11 cellular contexts compared by ENCODE assay signal in the genomic region with DNA sequence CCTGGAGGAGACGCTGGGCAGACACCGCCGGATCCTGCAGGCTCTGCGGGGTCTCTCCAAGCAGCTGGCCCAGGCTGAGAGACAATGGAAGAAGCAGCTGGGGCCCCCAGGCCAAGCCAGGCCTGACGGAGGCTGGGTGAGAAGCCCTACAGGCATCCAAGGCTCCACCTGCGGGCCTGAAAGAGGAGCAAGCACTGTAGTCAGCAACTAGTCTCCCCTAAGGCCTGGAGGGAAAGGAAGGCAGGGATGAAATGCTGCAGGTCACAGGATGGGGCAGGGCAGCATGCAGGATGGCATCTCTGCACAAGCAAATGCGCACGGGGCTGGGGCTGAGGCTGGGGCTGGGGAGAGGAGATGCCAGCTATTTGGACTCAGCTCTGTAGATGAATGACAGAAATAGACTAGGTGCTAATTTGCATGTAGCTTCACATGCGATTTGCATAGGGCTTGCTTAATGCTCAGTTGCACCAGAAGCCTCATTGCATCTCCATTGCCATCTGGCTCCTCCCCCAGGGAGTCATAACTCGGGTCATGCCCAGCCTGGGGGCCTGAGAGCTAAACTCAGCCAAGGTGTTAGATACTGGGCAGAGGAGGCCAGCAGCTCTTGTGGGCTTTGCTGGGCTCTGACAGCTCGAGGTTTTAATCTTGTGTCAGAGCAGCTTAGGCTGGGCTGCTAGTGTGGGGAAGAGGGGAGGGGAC. TPM values are rescaled to one million over a fixed set of nuclear protein-coding genes. Genes with fewer than 3 reads are reported as not detected.
DNase-seq lines count a peak whose midpoint lies in the region; ATAC-seq and TF ChIP-seq lines count a peak whose summit lies in the region.
"Had no signal": no experiment of that assay in that cellular context is flagged by ENCODE, and none has a peak within 500 bp of the region (broad histone marks: within the 10 kb centered on the region; RNA-seq: fewer than 3 reads in every experiment).

No MANE protein-coding gene starts in this region.

- H3K27ac Mint-ChIP-seq in activated B cell treated with CpG ODN at 0.5 μM for 24 hours = peak overlapping the region; percentile 31
- no peak overlapping the region for H3K27ac Mint-ChIP-seq in activated T-helper 17 cell treated with anti-CD3 and anti-CD28 coated beads, Interleukin-2, amount 50 U/mL, for 72 hours

- POLR2A ChIA-PET in activated B cell treated with CpG ODN at 0.5 μM for 24 hours (lab: Charles Lee) = interaction anchor here (0.5 to 2.2 kb wide), 13 partner anchors 10 to 206 kb away, joined by 3 to 13 read pairs (median 4); a partner anchor contains a TSS

- H3K4me3 ChIP-seq in osteoblast (ENCODE audit: insufficient read depth, low read length) = no peak overlapping the region
- H3K4me3 ChIP-seq: tibial artery had no signal

- DNase-seq in ELR (ENCODE audit: low read depth) = peak; percentile 28
- DNase-seq in GM19240 (ENCODE audit: insufficient read length, low spot score) = peak; percentile 90
- DNase-seq in activated B cell treated with CpG ODN at 0.5 μM for 24 hours = peak; percentile 47
- DNase-seq in NCI-H1105 treated with DMSO at 0.1 percent for 48 hours (lab: John Stamatoyannopoulos, UW) = no peak
- DNase-seq in stimulated activated CD4-positive, alpha-beta T cell treated with anti-CD3 and anti-CD28 coated beads, Interleukin-2, amount 100 ng/mL, for 24 hours = no peak
- DNase-seq in osteoblast (ENCODE audit: insufficient read length, low spot score, missing footprints) = no peak
- DNase-seq: activated T-cell treated with anti-CD3 and anti-CD28 coated beads for 4 hours, NCI-H2081, tibial artery had no signal

- H3K4me1 ChIP-seq in osteoblast (ENCODE audit: insufficient read depth, low read length) = no peaks in the 10 kb centered on the region

- peak; percentile 88 for ATAC-seq in HG03175 (IDR thresholded peaks at IDR 0.05; ENCODE audit: unreplicated experiment)
- peak; percentile 92 for ATAC-seq in activated B cell treated with CpG ODN at 0.5 μM for 24 hours (ENCODE audit: low read depth)
- ATAC-seq in activated T-helper 17 cell treated with anti-CD3 and anti-CD28 coated beads, Interleukin-2, amount 50 U/mL, for 72 hours (replicated peaks) = no peak

- no peak overlapping the region for H3K4me2 ChIP-seq in osteoblast (ENCODE audit: insufficient read depth, low read length)

- TF ChIP-seq CTCF in activated B cell treated with CpG ODN at 0.5 μM for 24 hours (IDR thresholded peaks at IDR 0.05) (no peak), osteoblast (IDR thresholded peaks at IDR 0.05; ENCODE audit: extremely low read depth, low read depth, low read length) (no peak)

- no peaks in the 10 kb centered on the region for H3K79me2 ChIP-seq in osteoblast (ENCODE audit: insufficient read depth, low read length)

- no peaks in the 10 kb centered on the region for H4K20me1 ChIP-seq in osteoblast (ENCODE audit: insufficient read depth, low read length)

- H3K9me3 ChIP-seq in osteoblast (ENCODE audit: low read depth, low read length) = no peaks in the 10 kb centered on the region
- H3K9me3 ChIP-seq: tibial artery had no signal

- H3K9me3 Mint-ChIP-seq in activated B cell treated with CpG ODN at 0.5 μM for 24 hours = no peaks in the 10 kb centered on the region
- H3K9me3 Mint-ChIP-seq in activated T-helper 17 cell treated with anti-CD3 and anti-CD28 coated beads, Interleukin-2, amount 50 U/mL, for 72 hours = no peaks in the 10 kb centered on the region

- no peaks in the 10 kb centered on the region for H3K36me3 ChIP-seq in osteoblast (ENCODE audit: insufficient read depth, low read length)
- H3K36me3 ChIP-seq: tibial artery had no signal

- H3K36me3 Mint-ChIP-seq in activated B cell treated with CpG ODN at 0.5 μM for 24 hours (ENCODE audit: low read depth) = no peaks in the 10 kb centered on the region
- no peaks in the 10 kb centered on the region for H3K36me3 Mint-ChIP-seq in activated T-helper 17 cell treated with anti-CD3 and anti-CD28 coated beads, Interleukin-2, amount 50 U/mL, for 72 hours (ENCODE audit: low read depth)

- intact Hi-C loops in activated B cell treated with CpG ODN at 0.5 μM for 24 hours (cut with micrococcal nuclease) = loop anchor here (1.0 kb wide), 1 partner anchor 80 kb away; no protein-coding TSS in a partner anchor

- CTCF ChIA-PET in activated B cell treated with CpG ODN at 0.5 μM for 24 hours (lab: Charles Lee) = interaction anchor here (0.7 to 1.4 kb wide), 7 partner anchors 9 to 80 kb away, joined by 3 to 8 read pairs (median 3); a partner anchor contains a TSS

- H3K4me1 Mint-ChIP-seq in activated B cell treated with CpG ODN at 0.5 μM for 24 hours = peaks cover 43% of the 10 kb centered on the region
- H3K4me1 Mint-ChIP-seq in activated T-helper 17 cell treated with anti-CD3 and anti-CD28 coated beads, Interleukin-2, amount 50 U/mL, for 72 hours = peaks cover 4% of the 10 kb centered on the region

- no peak overlapping the region for H3K27ac ChIP-seq in osteoblast (ENCODE audit: low read depth, low read length)
- H3K27ac ChIP-seq: tibial artery had no signal

- H3K27me3 Mint-ChIP-seq in activated B cell treated with CpG ODN at 0.5 μM for 24 hours = no peaks in the 10 kb centered on the region
- H3K27me3 Mint-ChIP-seq in activated T-helper 17 cell treated with anti-CD3 and anti-CD28 coated beads, Interleukin-2, amount 50 U/mL, for 72 hours = no peaks in the 10 kb centered on the region

- peaks cover 11% of the 10 kb centered on the region for H3K27me3 ChIP-seq in osteoblast (ENCODE audit: insufficient read depth, low read length)

- peak overlapping the region; percentile 63 for H3K4me3 Mint-ChIP-seq in activated B cell treated with CpG ODN at 0.5 μM for 24 hours
- H3K4me3 Mint-ChIP-seq in activated T-helper 17 cell treated with anti-CD3 and anti-CD28 coated beads, Interleukin-2, amount 50 U/mL, for 72 hours = no peak overlapping the region

- no peak overlapping the region for H2AFZ ChIP-seq in osteoblast (ENCODE audit: low read length)

RNA-seq across cellular contexts. Expression of a gene that starts 5.2 kb away (rescaled TPM):
- total RNA-seq in activated B cell treated with CpG ODN at 0.5 μM for 24 hours (0.20 and 0.22 TPM in 2 replicates), osteoblast (not detected in 2 replicates)
- total RNA-seq in activated T-helper 17 cell treated with anti-CD3 and anti-CD28 coated beads, Interleukin-2, amount 50 U/mL, for 72 hours = under 1 TPM; 0.15 to 0.19 TPM

RNA-seq across cellular contexts. Expression of a gene that starts 8.6 kb away (rescaled TPM):
- total RNA-seq in activated B cell treated with CpG ODN at 0.5 μM for 24 hours (1.0 and 2.2 TPM in 2 replicates), osteoblast (under 0.01 TPM in 1 of 2 replicates, not detected in the other)
- total RNA-seq in activated T-helper 17 cell treated with anti-CD3 and anti-CD28 coated beads, Interleukin-2, amount 50 U/mL, for 72 hours = 1 to 10 TPM in 1 of 2 donors, under 1 TPM in 1; 0.82 to 1.6 TPM

RNA-seq across cellular contexts. Expression of a gene that starts 21.7 kb away (rescaled TPM):
- 43.6 and 52.1 TPM in 2 replicates for total RNA-seq in activated B cell treated with CpG ODN at 0.5 μM for 24 hours
- total RNA-seq in activated T-helper 17 cell treated with anti-CD3 and anti-CD28 coated beads, Interleukin-2, amount 50 U/mL, for 72 hours = 10 to 100 TPM; 44.1 to 46.7 TPM
- total RNA-seq in osteoblast = 19.4 and 21.4 TPM in 2 replicates

RNA-seq across cellular contexts. Expression of a gene that starts 39.4 kb away (rescaled TPM):
- total RNA-seq in activated B cell treated with CpG ODN at 0.5 μM for 24 hours (540 and 557 TPM in 2 replicates), osteoblast (30.6 and 31.5 TPM in 2 replicates)
- total RNA-seq in activated T-helper 17 cell treated with anti-CD3 and anti-CD28 coated beads, Interleukin-2, amount 50 U/mL, for 72 hours = 100 to 1,000 TPM; 176 to 316 TPM

RNA-seq across cellular contexts. Expression of a gene that starts 51.9 kb away (rescaled TPM):
- 112 and 129 TPM in 2 replicates for total RNA-seq in activated B cell treated with CpG ODN at 0.5 μM for 24 hours
- total RNA-seq in activated T-helper 17 cell treated with anti-CD3 and anti-CD28 coated beads, Interleukin-2, amount 50 U/mL, for 72 hours = 100 to 1,000 TPM in 1 of 2 donors, 10 to 100 TPM in 1; 87.1 to 111 TPM
- total RNA-seq in osteoblast = 23.9 and 28.3 TPM in 2 replicates

Comparison
In these comparisons a context has a peak if more than half of its experiments do, and no peak if none do; other contexts are left out.
1. DNase-seq: peak in ELR (single experiment), GM19240 (single experiment) and activated B cell treated with CpG ODN at 0.5 μM for 24 hours (single experiment); none in NCI-H1105 treated with DMSO at 0.1 percent for 48 hours (single experiment), stimulated activated CD4-positive, alpha-beta T cell treated with anti-CD3 and anti-CD28 coated beads, Interleukin-2, amount 100 ng/mL, for 24 hours (0 of 2) and osteoblast (single experiment).